In the genomic region with DNA sequence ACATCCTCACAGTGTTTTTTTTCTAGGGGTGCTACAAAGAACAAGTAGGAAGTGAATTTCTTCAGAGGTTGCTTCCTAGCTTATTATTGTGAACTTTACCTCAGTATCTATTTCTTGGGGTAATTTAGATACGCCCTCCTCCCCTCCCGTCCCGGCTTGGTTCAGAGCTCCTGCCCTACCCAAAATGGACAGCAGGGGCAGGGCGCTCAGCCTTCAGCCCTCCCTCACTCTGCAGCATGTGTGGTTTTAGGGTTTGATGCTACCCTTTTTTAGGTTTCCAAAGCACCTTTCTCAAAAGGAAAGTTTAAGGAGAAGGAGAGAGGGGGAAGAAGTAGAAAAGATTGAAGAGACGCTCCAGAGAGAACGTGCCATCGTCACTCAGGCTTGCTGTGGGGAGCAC, we compare ENCODE assay signal across 12 cellular contexts. TPM values are rescaled to one million over a fixed set of nuclear protein-coding genes. Genes with fewer than 3 reads are reported as not detected.
DNase-seq lines count a peak whose midpoint lies in the region; ATAC-seq and TF ChIP-seq lines count a peak whose summit lies in the region.
"Had no signal": no experiment of that assay in that cellular context is flagged by ENCODE, and none has a peak within 500 bp of the region (broad histone marks: within the 10 kb centered on the region; RNA-seq: fewer than 3 reads in every experiment).

No MANE protein-coding gene starts in this region.

- H3K4me1 Mint-ChIP-seq in MCF 10A (ENCODE audit: insufficient read depth, unreplicated experiment) = no peaks in the 10 kb centered on the region
- H3K4me1 Mint-ChIP-seq in type B pancreatic cell (ENCODE audit: unreplicated experiment) = no peaks in the 10 kb centered on the region

- no peak overlapping the region for H3K4me2 ChIP-seq in mammary epithelial cell (ENCODE audit: insufficient read depth, low read depth, low read length)
- H3K4me2 ChIP-seq in Karpas-422 (ENCODE audit: low read depth, low read length, poor library complexity, severe bottlenecking) = no peak overlapping the region
- H3K4me2 ChIP-seq: BLaER1 treated with 17β-estradiol and CSF1 and Interleukin-3, amounts not matched to agents 10 nM and 100 nM had no signal

- H3K4me1 ChIP-seq in mammary epithelial cell (ENCODE audit: insufficient read depth, low read length) (no peaks in the 10 kb centered on the region), Karpas-422 (ENCODE audit: low read length) (no peaks in the 10 kb centered on the region)
- H3K4me1 ChIP-seq: BLaER1 treated with 17β-estradiol and CSF1 and Interleukin-3, amounts not matched to agents 10 nM and 100 nM had no signal

- POLR2A ChIA-PET in MCF 10A (lab: Yijun Ruan, JAX) = no interaction called here

- H3K27me3 Mint-ChIP-seq in MCF 10A (ENCODE audit: insufficient read depth, unreplicated experiment) (no peaks in the 10 kb centered on the region), type B pancreatic cell (no peaks in the 10 kb centered on the region)

- H3K36me3 ChIP-seq in mammary epithelial cell (ENCODE audit: insufficient read depth, low read length) = no peaks in the 10 kb centered on the region
- no peaks in the 10 kb centered on the region for H3K36me3 ChIP-seq in Karpas-422 (ENCODE audit: insufficient read depth, low read length)
- H3K36me3 ChIP-seq: BLaER1 treated with 17β-estradiol and CSF1 and Interleukin-3, amounts not matched to agents 10 nM and 100 nM had no signal

- no peak overlapping the region for H2AFZ ChIP-seq in mammary epithelial cell (ENCODE audit: low read depth, low read length)
- no peak overlapping the region for H2AFZ ChIP-seq in Karpas-422 (ENCODE audit: low read length)

- H3K27ac Mint-ChIP-seq in MCF 10A (ENCODE audit: low read depth, unreplicated experiment) = no peak overlapping the region
- no peak overlapping the region for H3K27ac Mint-ChIP-seq in type B pancreatic cell
- H3K27ac Mint-ChIP-seq: activated T-helper 2 cell treated with anti-CD3 and anti-CD28 coated beads, Interferon-gamma antibody, Interleukin-2, Interleukin-4, amounts not matched to agents 10 μg/mL and 5 μg/mL and 100 μg/mL, durations not matched to agents 14 hours and 24 hours and 36 hours had no signal

- peak; percentile 25 for TF ChIP-seq CTCF in MCF 10A (IDR thresholded peaks at IDR 0.05; ENCODE audit: unreplicated experiment)
- TF ChIP-seq CTCF in mammary epithelial cell (conservative IDR thresholded peaks at IDR 0.05 in 1 of 2, IDR thresholded peaks at IDR 0.05 in 1 of 2; ENCODE audit: extremely low read depth in 1 of 2, insufficient read depth in 1 of 2, low read depth in 1 of 2, low read length in 2 of 2) = peak in 1 of 2 donors; percentile 25
- peak; percentile 45 for TF ChIP-seq CTCF in cardiac fibroblast (IDR thresholded peaks at IDR 0.05; ENCODE audit: low read depth, low read length)
- peak; percentile 68 for TF ChIP-seq CTCF in type B pancreatic cell (conservative IDR thresholded peaks at IDR 0.05)

- H3K9ac ChIP-seq in mammary epithelial cell (ENCODE audit: insufficient read depth, low read length) = no peak overlapping the region
- H3K9ac ChIP-seq in Karpas-422 (ENCODE audit: low read length) = no peak overlapping the region
- H3K9ac ChIP-seq: BLaER1 treated with 17β-estradiol and CSF1 and Interleukin-3, amounts not matched to agents 10 nM and 100 nM had no signal

- no peaks in the 10 kb centered on the region for H3K27me3 ChIP-seq in mammary epithelial cell (ENCODE audit: insufficient read depth, low read length)
- no peaks in the 10 kb centered on the region for H3K27me3 ChIP-seq in Karpas-422 (ENCODE audit: low read length)
- H3K27me3 ChIP-seq: BLaER1 treated with 17β-estradiol and CSF1 and Interleukin-3, amounts not matched to agents 10 nM and 100 nM had no signal

- no peaks in the 10 kb centered on the region for H3K36me3 Mint-ChIP-seq in MCF 10A (ENCODE audit: insufficient read depth, unreplicated experiment)
- H3K36me3 Mint-ChIP-seq in type B pancreatic cell = no peaks in the 10 kb centered on the region

- H3K9me3 ChIP-seq in mammary epithelial cell (replicated peaks; ENCODE audit: insufficient read depth, low read length) (no peaks in the 10 kb centered on the region), Karpas-422 (ENCODE audit: low read length) (no peaks in the 10 kb centered on the region)

- BruUV-seq in MCF 10A (replicated peaks; lab: Mats Ljungman, UMichigan) = no TSS peak
- BruUV-seq in mammary epithelial cell (replicated peaks; lab: Mats Ljungman, UMichigan) = no TSS peak

- no peaks in the 10 kb centered on the region for H3K79me2 ChIP-seq in mammary epithelial cell (ENCODE audit: insufficient read depth, low read length)
- H3K79me2 ChIP-seq in Karpas-422 (ENCODE audit: low read length) = no peaks in the 10 kb centered on the region

- CTCF ChIA-PET in MCF 10A (lab: Yijun Ruan, JAX) (interaction anchor here (0.6 to 1.2 kb wide), 5 partner anchors 15 to 645 kb away, joined by 3 to 5 read pairs (median 4); no protein-coding TSS in a partner anchor), mammary epithelial cell (lab: Charles Lee; ENCODE audit: low non-redundant PET) (interaction anchor here (0.8 kb wide), 1 partner anchor 17 kb away, joined by 8 read pairs; a partner anchor contains a TSS)

- WGBS in mammary epithelial cell (ENCODE audit: low coverage, missing lambda C conversion rate) = 63% methylated on average over 7 of the region's 7 CpGs

- ATAC-seq in HG02763 (IDR thresholded peaks at IDR 0.05; ENCODE audit: unreplicated experiment) = no peak

- intact Hi-C loops in MCF 10A (cut with micrococcal nuclease) (no loop called here), mammary epithelial cell (cut with micrococcal nuclease) (no loop called here)

- no peak overlapping the region for H3K4me3 ChIP-seq in mammary epithelial cell (replicated peaks in 1 of 3; ENCODE audit: insufficient read depth in 1 of 3, low read depth in 2 of 3, low read length in 3 of 3)
- H3K4me3 ChIP-seq in Karpas-422 (ENCODE audit: low read length) = no peak overlapping the region
- no peak overlapping the region for H3K4me3 ChIP-seq in cardiac fibroblast (replicated peaks in 1 of 2; ENCODE audit: low read depth in 2 of 2, low read length in 2 of 2)
- H3K4me3 ChIP-seq: BLaER1 treated with 17β-estradiol and CSF1 and Interleukin-3, amounts not matched to agents 10 nM and 100 nM; skin epidermis had no signal

- H3K9me2 ChIP-seq in Karpas-422 (replicated peaks; ENCODE audit: insufficient read depth, low read length) = no peaks in the 10 kb centered on the region

- H3K4me3 Mint-ChIP-seq in MCF 10A (ENCODE audit: unreplicated experiment) (no peak overlapping the region), type B pancreatic cell (no peak overlapping the region)

- H3K9me3 Mint-ChIP-seq in MCF 10A (ENCODE audit: unreplicated experiment) (peaks cover 14% of the 10 kb centered on the region), type B pancreatic cell (peaks cover 15% of the 10 kb centered on the region)

- H4K20me1 ChIP-seq in mammary epithelial cell (ENCODE audit: insufficient read depth, low read length) (no peaks in the 10 kb centered on the region), Karpas-422 (ENCODE audit: insufficient read depth, low read depth, low read length) (no peaks in the 10 kb centered on the region)
- H4K20me1 ChIP-seq: BLaER1 treated with 17β-estradiol and CSF1 and Interleukin-3, amounts not matched to agents 10 nM and 100 nM had no signal

- H3K27ac ChIP-seq in mammary epithelial cell (ENCODE audit: insufficient read depth, low read depth, low read length) = no peak overlapping the region
- no peak overlapping the region for H3K27ac ChIP-seq in Karpas-422 (ENCODE audit: low read length)
- H3K27ac ChIP-seq: BLaER1 treated with 17β-estradiol and CSF1 and Interleukin-3, amounts not matched to agents 10 nM and 100 nM; skin epidermis had no signal

- in situ Hi-C loops in mammary epithelial cell (cut with MboI; ENCODE audit: low sequenced_read_pairs in 2 of 2) = no loop called here

- dilution Hi-C loops in mammary epithelial cell (cut with HindIII; ENCODE audit: low sequenced_read_pairs) = no loop called here

- DNase-seq in MCF 10A (ENCODE audit: unreplicated experiment) (no peak), mammary epithelial cell (no peak), Karpas-422 (peak; percentile 66), cardiac fibroblast (ENCODE audit: low read depth in 2 of 2) (no peak), type B pancreatic cell (ENCODE audit: extremely low spot score, unreplicated experiment) (no peak), epidermal melanocyte (ENCODE audit: insufficient read length, low spot score) (no peak), NCI-H128 (lab: John Stamatoyannopoulos, UW; ENCODE audit: unreplicated experiment) (no peak)
- DNase-seq: cerebellar nuclear complex had no signal

RNA-seq across cellular contexts. Expression of a gene that starts 16.9 kb away (rescaled TPM):
- 55.9 and 71.8 TPM in 2 replicates for total RNA-seq in MCF 10A (2022)
- total RNA-seq in mammary epithelial cell = 10 to 100 TPM; 28.7 to 36.2 TPM
- 14.4 TPM for polyA plus RNA-seq in mammary epithelial cell
- polyA minus RNA-seq in mammary epithelial cell = 35.9 TPM
- 44.7 and 45.7 TPM in 2 replicates for total RNA-seq in Karpas-422 (2014; rRNA removed; shearing (Covaris generic); ENCODE audit: low replicate concordance)
- 40.7 and 41.0 TPM in 2 replicates for total RNA-seq in type B pancreatic cell (ENCODE audit: low replicate concordance)

RNA-seq across cellular contexts. Expression of a gene that starts 53.7 kb away (rescaled TPM):
- total RNA-seq in MCF 10A (2022) = 14.7 and 15.9 TPM in 2 replicates
- total RNA-seq in mammary epithelial cell = 10 to 100 TPM in 1 of 2 donors, 1 to 10 TPM in 1; 8.6 to 13.5 TPM
- polyA plus RNA-seq in mammary epithelial cell = 9.7 TPM
- 8.5 TPM for polyA minus RNA-seq in mammary epithelial cell
- 14.1 and 26.6 TPM in 2 replicates for total RNA-seq in Karpas-422 (2014; rRNA removed; shearing (Covaris generic); ENCODE audit: low replicate concordance)
- total RNA-seq in type B pancreatic cell (ENCODE audit: low replicate concordance) = 12.4 and 18.4 TPM in 2 replicates
